ENCODE assay signal across 8 cellular contexts in genomic region chr16:27867122-27868110, GRCh38.
DNase-seq lines count a peak whose midpoint lies in the region; ATAC-seq, FAIRE-seq and TF ChIP-seq lines count a peak whose summit lies in the region.

No MANE protein-coding gene starts in this region.

- no peak overlapping the region for H3K27ac ChIP-seq in endothelial cell of umbilical vein (ENCODE audit: insufficient read depth, low read depth, low read length)

- peak overlapping the region; percentile 56 for H2AFZ ChIP-seq in endothelial cell of umbilical vein (ENCODE audit: low read depth, low read length)

- no TSS peak for BruUV-seq in endothelial cell of umbilical vein (replicated peaks; lab: Mats Ljungman, UMichigan)

- POLR2A ChIA-PET in endothelial cell of umbilical vein (lab: Charles Lee): interaction anchor here (0.5 to 0.6 kb wide), 2 partner anchors 8 to 13 kb away, joined by 3 to 5 read pairs; no protein-coding TSS in a partner anchor

- peaks cover 0 to 7% of the 10 kb centered on the region in 2 donors for H3K27me3 Mint-ChIP-seq in natural killer cell treated with Interleukin-12 subunit alpha and Interleukin-12 subunit beta and Interleukin-15 and Interleukin-18, amount 100 ng/mL, for 72 hours
- H3K27me3 Mint-ChIP-seq in type B pancreatic cell: peaks cover 3% of the 10 kb centered on the region

- FAIRE-seq in endothelial cell of umbilical vein (lab: Jason Lieb, UNC): peak; percentile 89

- no peak overlapping the region for H3K4me3 Mint-ChIP-seq in natural killer cell treated with Interleukin-12 subunit alpha and Interleukin-12 subunit beta and Interleukin-15 and Interleukin-18, amount 100 ng/mL, for 72 hours
- H3K4me3 Mint-ChIP-seq in type B pancreatic cell: no peak overlapping the region

- no peaks in the 10 kb centered on the region for H3K27me3 ChIP-seq in endothelial cell of umbilical vein (ENCODE audit: control insufficient read depth in 2 of 2, insufficient read depth in 2 of 2, low read length in 2 of 2)

- no peaks in the 10 kb centered on the region for H3K4me1 ChIP-seq in endothelial cell of umbilical vein (ENCODE audit: control insufficient read depth, extremely low read depth, insufficient read depth, low read length)

- CTCF ChIA-PET in endothelial cell of umbilical vein (lab: Charles Lee): interaction anchor here (0.5 to 3.8 kb wide), 31 partner anchors 9 to 439 kb away, joined by 3 to 62 read pairs (median 5); no protein-coding TSS in a partner anchor

- H3K27ac Mint-ChIP-seq in natural killer cell treated with Interleukin-12 subunit alpha and Interleukin-12 subunit beta and Interleukin-15 and Interleukin-18, amount 100 ng/mL, for 72 hours: peak overlapping the region in 1 of 2 donors; percentile 56
- H3K27ac Mint-ChIP-seq in type B pancreatic cell: no peak overlapping the region

- H3K9ac ChIP-seq in endothelial cell of umbilical vein (replicated peaks; ENCODE audit: extremely low read depth, insufficient read depth, low read length): no peak overlapping the region

- H3K9me3 ChIP-seq in endothelial cell of umbilical vein (replicated peaks; ENCODE audit: control insufficient read depth, insufficient read depth, low read length): no peaks in the 10 kb centered on the region

- peaks cover 4% of the 10 kb centered on the region for H3K9me3 Mint-ChIP-seq in natural killer cell treated with Interleukin-12 subunit alpha and Interleukin-12 subunit beta and Interleukin-15 and Interleukin-18, amount 100 ng/mL, for 72 hours
- peaks cover 3% of the 10 kb centered on the region for H3K9me3 Mint-ChIP-seq in type B pancreatic cell

- peak; percentile 87 to 94 for ATAC-seq in natural killer cell treated with Interleukin-12 subunit alpha and Interleukin-12 subunit beta and Interleukin-15 and Interleukin-18, amount 100 ng/mL, for 72 hours
- ATAC-seq in GM21447 (IDR thresholded peaks at IDR 0.05; ENCODE audit: unreplicated experiment): no peak

- H3K4me2 ChIP-seq in endothelial cell of umbilical vein (ENCODE audit: insufficient read depth, low read length): no peak overlapping the region

- H4K20me1 ChIP-seq in endothelial cell of umbilical vein (replicated peaks; ENCODE audit: control insufficient read depth, extremely low read depth, insufficient read depth, low read length): no peaks in the 10 kb centered on the region

- intact Hi-C loops in endothelial cell of umbilical vein (cut with micrococcal nuclease): loop anchor here (1.0 to 2.0 kb wide), 7 partner anchors 108 to 317 kb away; partner anchors contain the start of gene KATNIP

- peak; percentile 77 for DNase-seq in 8988T
- DNase-seq in NCI-H526 treated with DMSO at 0.1 percent for 48 hours (lab: John Stamatoyannopoulos, UW): peak; percentile 32
- DNase-seq in activated CD4-positive, alpha-beta T cell treated with anti-CD3 and anti-CD28 coated beads, Interleukin-2, amount 50 U/mL, for 4 hours: peak; percentile 3 to 8
- DNase-seq in endothelial cell of umbilical vein (ENCODE audit: low read depth, low spot score): peak; percentile 78
- DNase-seq in natural killer cell treated with Interleukin-12 subunit alpha and Interleukin-12 subunit beta and Interleukin-15 and Interleukin-18, amount 100 ng/mL, for 72 hours (ENCODE audit: low spot score): peak; percentile 86
- peak; percentile 78 for DNase-seq in type B pancreatic cell (ENCODE audit: extremely low spot score, unreplicated experiment)

- H3K36me3 ChIP-seq in endothelial cell of umbilical vein (ENCODE audit: control insufficient read depth in 2 of 2, extremely low read depth in 1 of 2, insufficient read depth in 2 of 2, low read length in 2 of 2): no peaks in the 10 kb centered on the region

- no peak for TF ChIP-seq POLR2A in endothelial cell of umbilical vein (IDR thresholded peaks at IDR 0.05; ENCODE audit: low read depth, low read length)

- H3K4me1 Mint-ChIP-seq in natural killer cell treated with Interleukin-12 subunit alpha and Interleukin-12 subunit beta and Interleukin-15 and Interleukin-18, amount 100 ng/mL, for 72 hours (ENCODE audit: low read depth in 2 of 2): peaks cover 0 to 4% of the 10 kb centered on the region in 2 donors
- no peaks in the 10 kb centered on the region for H3K4me1 Mint-ChIP-seq in type B pancreatic cell (ENCODE audit: unreplicated experiment)

- H3K9me1 ChIP-seq in endothelial cell of umbilical vein (replicated peaks; ENCODE audit: control insufficient read depth, extremely low read depth, insufficient read depth, low read length): no peaks in the 10 kb centered on the region

- dilution Hi-C loops in endothelial cell of umbilical vein (cut with MboI; ENCODE audit: extremely low pct_ligation_motif_present, low sequenced_read_pairs): no loop called here

- peaks cover 10% of the 10 kb centered on the region for H3K36me3 Mint-ChIP-seq in natural killer cell treated with Interleukin-12 subunit alpha and Interleukin-12 subunit beta and Interleukin-15 and Interleukin-18, amount 100 ng/mL, for 72 hours
- H3K36me3 Mint-ChIP-seq in type B pancreatic cell: no peaks in the 10 kb centered on the region

- H3K4me3 ChIP-seq in endothelial cell of umbilical vein (replicated peaks in 1 of 3; ENCODE audit: insufficient read depth in 1 of 3, low read depth in 1 of 3, low read length in 3 of 3): no peak overlapping the region

- peak; percentile 65 for TF ChIP-seq CTCF in GM12874 (IDR thresholded peaks at IDR 0.05; ENCODE audit: insufficient read depth, low read depth, low read length)
- TF ChIP-seq CTCF in endothelial cell of umbilical vein (IDR thresholded peaks at IDR 0.05; ENCODE audit: extremely low read depth in 1 of 2, insufficient read depth in 1 of 2, low read depth in 1 of 2, low read length in 2 of 2): peak; percentile 54 to 84
- TF ChIP-seq CTCF in type B pancreatic cell (conservative IDR thresholded peaks at IDR 0.05): peak; percentile 82

- no peaks in the 10 kb centered on the region for H3K79me2 ChIP-seq in endothelial cell of umbilical vein (ENCODE audit: control insufficient read depth, insufficient read depth, low read length)

TF ChIP-seq in endothelial cell of umbilical vein, 7 proteins besides CTCF, POLR2A, EP300 and RAD21:
- TF ChIP-seq POLR2AphosphoS5 (IDR thresholded peaks at IDR 0.05; ENCODE audit: insufficient read depth, low read depth, low read length): no peak
- TF ChIP-seq GATA2 (IDR thresholded peaks at IDR 0.05; ENCODE audit: insufficient read depth, insufficient read length, low read depth, low read length): no peak
- no peak for TF ChIP-seq EZH2 (IDR thresholded peaks at IDR 0.05; ENCODE audit: borderline replicate concordance, low read depth, low read length, severe bottlenecking)
- no peak for TF ChIP-seq MAX (IDR thresholded peaks at IDR 0.05; ENCODE audit: insufficient read depth, insufficient read length)
- no peak for TF ChIP-seq FOS (IDR thresholded peaks at IDR 0.05; ENCODE audit: borderline replicate concordance, insufficient read depth, low read length)
- TF ChIP-seq MYC (IDR thresholded peaks at IDR 0.05; ENCODE audit: low read depth, low read length): no peak
- no peak for TF ChIP-seq JUN (IDR thresholded peaks at IDR 0.05; ENCODE audit: borderline replicate concordance, insufficient read depth, insufficient read length, low read depth)
TF ChIP-seq in endothelial cell of umbilical vein: peak in this region for 0.

Comparison
In these comparisons a context has a peak if more than half of its experiments do, and no peak if none do; other contexts are left out.
1. DNase-seq: peak in every context shown above with its lines; median percentile 86 in natural killer cell treated with Interleukin-12 subunit alpha and Interleukin-12 subunit beta and Interleukin-15 and Interleukin-18, amount 100 ng/mL, for 72 hours; 78 in endothelial cell of umbilical vein; 78 in type B pancreatic cell; 77 in 8988T; 32 in NCI-H526 treated with DMSO at 0.1 percent for 48 hours; 6 in activated CD4-positive, alpha-beta T cell treated with anti-CD3 and anti-CD28 coated beads, Interleukin-2, amount 50 U/mL, for 4 hours.